ENCODE assay signal across 1 cellular context in genomic region chr19:1241417-1242095, GRCh38.
A peak's percentile ranks its signal among the peaks of the same experiment; 100 is the strongest.
TF ChIP-seq lines count a peak whose summit lies in the region.

Gene ATP5F1D (plus strand): TSS chr19:1241751. CDS start chr19:1241851, 100 bp downstream.

TF ChIP-seq in GM12878, 131 proteins besides CTCF, POLR2A, EP300 and RAD21 (continued from another document and continues in another):
- no peak for TF ChIP-seq SMAD1 (IDR thresholded peaks at IDR 0.05; ENCODE audit: low read depth, partially characterized antibody)
- TF ChIP-seq ZNF687 (IDR thresholded peaks at IDR 0.05): peak; percentile 72
- no peak for TF ChIP-seq MLLT1 (IDR thresholded peaks at IDR 0.05)
- TF ChIP-seq SKIL (IDR thresholded peaks at IDR 0.05; ENCODE audit: low read depth, poor library complexity, severe bottlenecking): no peak
- TF ChIP-seq CBX5 (IDR thresholded peaks at IDR 0.05; ENCODE audit: low read depth): no peak
- TF ChIP-seq POLR2AphosphoS2 (IDR thresholded peaks at IDR 0.05; ENCODE audit: low read depth, low read length): no peak
- TF ChIP-seq BMI1 (IDR thresholded peaks at IDR 0.05; ENCODE audit: borderline replicate concordance): no peak
- no peak for TF ChIP-seq POU2F2 (IDR thresholded peaks at IDR 0.05; ENCODE audit: borderline replicate concordance, low read depth, low read length)
- peak; percentile 96 for TF ChIP-seq TARDBP (IDR thresholded peaks at IDR 0.05; ENCODE audit: borderline replicate concordance)
- peak; percentile 37; the same call in 1 of the 2 replicates for TF ChIP-seq ATF3 (IDR thresholded peaks at IDR 0.05; ENCODE audit: borderline replicate concordance, extremely low read depth, low read depth, low read length)
- no peak for TF ChIP-seq CEBPZ (IDR thresholded peaks at IDR 0.05; ENCODE audit: low read depth, low read length)
- TF ChIP-seq TCF7 (IDR thresholded peaks at IDR 0.05; ENCODE audit: borderline replicate concordance): no peak
- TF ChIP-seq SMAD5 (IDR thresholded peaks at IDR 0.05; ENCODE audit: low read depth): no peak
- no peak for TF ChIP-seq ZNF592 (IDR thresholded peaks at IDR 0.05)
- TF ChIP-seq FOXM1 (IDR thresholded peaks at IDR 0.05; ENCODE audit: low read depth, low read length): no peak
- no peak for TF ChIP-seq SREBF2 (IDR thresholded peaks at IDR 0.05; ENCODE audit: low read length)
- TF ChIP-seq WRNIP1 (IDR thresholded peaks at IDR 0.05; ENCODE audit: borderline replicate concordance, low read depth, low read length): no peak
- no peak for TF ChIP-seq POLR2AphosphoS5 (IDR thresholded peaks at IDR 0.05; ENCODE audit: low read length)
- peak; percentile 87; the same call in 1 of the 2 replicates for TF ChIP-seq RB1 (IDR thresholded peaks at IDR 0.05; ENCODE audit: borderline replicate concordance)
- TF ChIP-seq SRF (IDR thresholded peaks at IDR 0.05; ENCODE audit: low read depth in 2 of 2, low read length in 2 of 2): no peak
- 0 out of 2 replicates have a peak, but pooled peaks have one; percentile 11 for TF ChIP-seq MEF2A (IDR thresholded peaks at IDR 0.05; ENCODE audit: insufficient read depth, low read depth, low read length)
- peak; percentile 47; the same call in 1 of the 2 replicates for TF ChIP-seq ZNF24 (IDR thresholded peaks at IDR 0.05)
- TF ChIP-seq MTA3 (IDR thresholded peaks at IDR 0.05; ENCODE audit: borderline replicate concordance, low read length): no peak
- peak; percentile 78 for TF ChIP-seq MAX (IDR thresholded peaks at IDR 0.05; ENCODE audit: low read depth, low read length)
- TF ChIP-seq IRF3 (IDR thresholded peaks at IDR 0.05): no peak
- TF ChIP-seq YBX1 (IDR thresholded peaks at IDR 0.05): no peak
- TF ChIP-seq MEF2B (IDR thresholded peaks at IDR 0.05; ENCODE audit: partially characterized antibody, poor library complexity, severe bottlenecking): no peak
- no peak for TF ChIP-seq CUX1 (IDR thresholded peaks at IDR 0.05; ENCODE audit: insufficient replicate concordance, low read depth, low read length)
- 0 out of 2 replicates have a peak, but pooled peaks have one; percentile 7 for TF ChIP-seq TCF3 (IDR thresholded peaks at IDR 0.05; ENCODE audit: borderline replicate concordance, insufficient read depth, low read depth, low read length)
- no peak for TF ChIP-seq ASH2L (IDR thresholded peaks at IDR 0.05; ENCODE audit: borderline replicate concordance, low read depth)
- no peak for TF ChIP-seq HDAC2 (IDR thresholded peaks at IDR 0.05)
- no peak for TF ChIP-seq CHD1 (IDR thresholded peaks at IDR 0.05; ENCODE audit: low read depth, low read length)
- TF ChIP-seq TBL1XR1 (IDR thresholded peaks at IDR 0.05; ENCODE audit: low read depth, low read length): peak; percentile 52; the same call in 1 of the 2 replicates
- peak; percentile 85 for TF ChIP-seq NR2C1 (IDR thresholded peaks at IDR 0.05)
- TF ChIP-seq SREBF1 (IDR thresholded peaks at IDR 0.05; ENCODE audit: low read length): peak; percentile 82
- no peak for TF ChIP-seq ESRRA (IDR thresholded peaks at IDR 0.05; ENCODE audit: low read length)
- TF ChIP-seq RUNX3 (IDR thresholded peaks at IDR 0.05; ENCODE audit: low read length): no peak
